In genomic region chr5:97545446-97545845, GRCh38 we compare ENCODE assay signal across 22 cellular contexts.
"Had no signal": no experiment of that assay in that cellular context is flagged by ENCODE, and none has a peak within 500 bp of the region (broad histone marks: within the 10 kb centered on the region; RNA-seq: fewer than 3 reads in every experiment).

No MANE protein-coding gene starts in this region.

- H3K4me1 ChIP-seq: gastrocnemius medialis, prostate gland, right atrium auricular region, sigmoid colon, testis, tibial artery had no signal

- H3K27ac ChIP-seq: gastrocnemius medialis, hepatocyte, neutrophil, parathyroid adenoma, prostate gland, right atrium auricular region, sigmoid colon, testis, tibial artery had no signal

- H3K27me3 ChIP-seq: gastrocnemius medialis, neutrophil, right atrium auricular region, sigmoid colon, testis, tibial artery had no signal

- DNase-seq: cortex of kidney; gastrocnemius medialis; head of caudate nucleus; kidney; mesenchymal stem cell; mucosa of descending colon; naive B cell; sigmoid colon; stimulated activated CD4-positive, alpha-beta T cell treated with anti-CD3 and anti-CD28 coated beads, Interleukin-2, amount 100 ng/mL, for 24 hours; stimulated activated CD4-positive, alpha-beta T cell treated with anti-CD3 and anti-CD28 coated beads, Interleukin-4, amount 100 ng/mL, for 4 hours; stimulated activated naive CD8-positive, alpha-beta T cell treated with anti-CD3 and anti-CD28 coated beads, Interleukin-15, Interleukin-2, amounts not matched to agents 100 U/mL and 50 U/mL, for 24 hours; substantia nigra; testis; tibial artery had no signal

- FAIRE-seq: kidney had no signal

- H3K9ac ChIP-seq: parathyroid adenoma had no signal

- H3K36me3 ChIP-seq: gastrocnemius medialis, neutrophil, prostate gland, right atrium auricular region, sigmoid colon, tibial artery had no signal

- ATAC-seq: gastrocnemius medialis; left lobe of liver; mucosa of descending colon; natural killer cell treated with Interleukin-12 subunit alpha and Interleukin-12 subunit beta and Interleukin-15 and Interleukin-18, amount 100 ng/mL, for 72 hours; stimulated activated memory B cell treated with anti-CD40 and anti-IgM and Interleukin-4, amounts not matched to agents 10 μg/mL and 1 μg/mL and 100 μg/mL, for 72 hours; stimulated activated naive CD8-positive, alpha-beta T cell treated with anti-CD3 and anti-CD28 coated beads, Interleukin-15, Interleukin-2, amounts not matched to agents 100 U/mL and 50 U/mL, for 24 hours had no signal

- H2AFZ ChIP-seq: hepatocyte had no signal

- H3K4me3 ChIP-seq: gastrocnemius medialis, hepatocyte, mucosa of descending colon, prostate gland, right atrium auricular region, sigmoid colon, testis, tibial artery had no signal

- H3K4me2 ChIP-seq: hepatocyte had no signal

- H3K9me3 ChIP-seq: gastrocnemius medialis, mucosa of descending colon, neutrophil, prostate gland, right atrium auricular region, sigmoid colon, testis, tibial artery had no signal

- H3K79me2 ChIP-seq: hepatocyte, parathyroid adenoma had no signal
